8 cellular contexts compared by ENCODE assay signal in the genomic region with DNA sequence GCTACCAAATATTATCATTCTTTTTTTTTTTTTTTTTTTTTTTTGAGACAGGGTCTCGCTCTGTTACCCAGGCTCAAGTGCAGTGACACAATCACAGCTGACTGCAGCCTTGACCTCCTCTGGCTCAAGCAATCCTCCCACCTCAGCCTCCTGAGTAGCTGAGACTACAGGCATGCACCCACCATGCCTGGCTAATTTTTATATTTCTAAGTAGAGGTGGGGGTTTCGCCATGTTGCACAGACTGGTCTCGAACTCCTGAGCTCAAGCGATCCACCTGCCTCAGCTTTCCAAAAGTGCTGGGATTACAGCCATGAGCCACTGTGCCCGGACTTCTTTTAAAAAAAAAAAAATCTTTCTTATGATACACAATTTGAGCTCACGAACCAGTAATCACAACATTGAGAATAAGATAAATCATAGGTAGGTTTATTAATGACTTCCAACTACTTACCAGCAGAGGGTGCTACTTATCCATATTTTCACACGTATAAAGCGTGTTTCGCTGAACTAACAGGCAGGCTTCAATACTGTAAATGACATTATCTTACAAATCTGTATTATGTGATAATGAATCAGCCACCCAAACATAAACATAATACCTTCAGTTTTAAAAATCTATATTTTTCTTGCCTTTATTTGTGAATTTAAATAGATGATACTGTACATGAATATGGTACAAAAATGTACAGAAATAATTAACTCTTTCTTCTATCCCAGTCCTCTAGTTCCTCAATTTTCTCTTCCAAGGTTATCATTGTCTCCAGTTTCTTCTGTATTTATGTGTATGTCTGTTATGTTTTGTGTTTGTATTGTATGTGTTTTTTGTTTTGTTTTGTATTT. TPM values are rescaled to one million over a fixed set of nuclear protein-coding genes. Genes with fewer than 3 reads are reported as not detected.
A peak's percentile ranks its signal among the peaks of the same experiment; 100 is the strongest.
DNase-seq lines count a peak whose midpoint lies in the region; ATAC-seq and TF ChIP-seq lines count a peak whose summit lies in the region.

No MANE protein-coding gene starts in this region.

- peaks cover 5% of the 10 kb centered on the region for H3K36me3 ChIP-seq in DOHH2 (ENCODE audit: control insufficient read depth, low read length)

- H3K27ac ChIP-seq in DOHH2 (ENCODE audit: low read depth, low read length), result peak overlapping the region; percentile 99

- peaks cover 66% of the 10 kb centered on the region for H3K4me1 ChIP-seq in DOHH2 (ENCODE audit: control insufficient read depth, low read length)

- peak overlapping the region; percentile 73 for H3K4me2 ChIP-seq in DOHH2 (ENCODE audit: low read length)

- no peaks in the 10 kb centered on the region for H4K20me1 ChIP-seq in DOHH2 (ENCODE audit: control insufficient read depth, insufficient read depth, low read depth, low read length)

- peaks cover 17% of the 10 kb centered on the region for H3F3A ChIP-seq in DOHH2 (ENCODE audit: control insufficient read depth, insufficient read depth)

- ATAC-seq in GM21576 (IDR thresholded peaks at IDR 0.05; ENCODE audit: unreplicated experiment) (peak; percentile 44), GM19324 (IDR thresholded peaks at IDR 0.05; ENCODE audit: low FRiP score, unreplicated experiment) (no peak)

- peak overlapping the region; percentile 63 for H3K4me3 ChIP-seq in DOHH2 (ENCODE audit: low read length)

- DNase-seq in NAMALWA (ENCODE audit: low spot score) (peak; percentile 92), SHP77 treated with DMSO at 0.1 percent for 48 hours (lab: John Stamatoyannopoulos, UW) (peak; percentile 23), epidermal melanocyte (ENCODE audit: insufficient read length, low spot score) (peak; percentile 46), myocyte (ENCODE audit: low read depth) (peak; percentile 69)
- DNase-seq in activated CD4-positive, CD25-positive, alpha-beta regulatory T cell treated with anti-CD3 and anti-CD28 coated beads, Interleukin-2, amount 50 U/mL, for 72 hours, result no peak

- TF ChIP-seq CTCF in DOHH2 (IDR thresholded peaks at IDR 0.05; ENCODE audit: low read depth, low read length, poor library complexity, severe bottlenecking), result peak; percentile 68

- no peaks in the 10 kb centered on the region for H3K27me3 ChIP-seq in DOHH2 (ENCODE audit: control insufficient read depth, low read length)

- H3K9me2 ChIP-seq in DOHH2 (replicated peaks; ENCODE audit: control insufficient read depth, low read length), result no peaks in the 10 kb centered on the region

- peaks cover 44% of the 10 kb centered on the region for H3K79me2 ChIP-seq in DOHH2 (ENCODE audit: control insufficient read depth, low read length)

- no peaks in the 10 kb centered on the region for H3K9me3 ChIP-seq in DOHH2 (ENCODE audit: control insufficient read depth, insufficient read depth, low read length)

RNA-seq across cellular contexts. Expression of gene BCAT1, which starts 42.5 kb away (rescaled TPM):
- total RNA-seq in myocyte, result 70.6 and 98.7 TPM in 2 replicates
- 46.6 TPM for polyA plus RNA-seq in myocyte (2012)
